31 cellular contexts compared by ENCODE assay signal in genomic region chr15:27885226-27885625, GRCh38.
"Had no signal": no experiment of that assay in that cellular context is flagged by ENCODE, and none has a peak within 500 bp of the region (broad histone marks: within the 10 kb centered on the region; RNA-seq: fewer than 3 reads in every experiment).

No MANE protein-coding gene starts in this region.

- H3K4me1 ChIP-seq: esophagus muscularis mucosa had no signal

- FAIRE-seq: astrocyte, colon, frontal cortex had no signal

- H3K27ac ChIP-seq: brain microvascular endothelial cell, esophagus muscularis mucosa, WERI-Rb-1 had no signal

- H3K27me3 ChIP-seq: brain microvascular endothelial cell, esophagus muscularis mucosa had no signal

- H3K4me3 ChIP-seq: esophagus muscularis mucosa had no signal

- ATAC-seq: activated CD4-positive, CD25-positive, alpha-beta regulatory T cell treated with anti-CD3 and anti-CD28 coated beads, Interleukin-2, amount 50 U/mL, for 24 hours; activated CD8-positive, alpha-beta T cell treated with anti-CD3 and anti-CD28 coated beads for 36 hours; activated naive CD4-positive, alpha-beta T cell treated with anti-CD3 and anti-CD28 coated beads, Interleukin-2, amount 50 U/mL, for 72 hours; activated T-cell treated with anti-CD3 and anti-CD28 coated beads, Interleukin-2, amount 50 U/mL, for 72 hours; effector memory CD8-positive, alpha-beta T cell; T-cell had no signal

- H3K36me3 ChIP-seq: brain microvascular endothelial cell, esophagus muscularis mucosa, WERI-Rb-1 had no signal

- DNase-seq: activated B cell treated with CpG ODN at 0.5 μM for 24 hours; activated CD4-positive, alpha-beta T cell treated with anti-CD3 and anti-CD28 coated beads for 48 hours; activated CD4-positive, alpha-beta T cell treated with anti-CD3 and anti-CD28 coated beads, Interleukin-2, amount 50 U/mL, for 1 hour; activated CD4-positive, alpha-beta T cell treated with anti-CD3 and anti-CD28 coated beads, Interleukin-2, amount 50 U/mL, for 48 hours; activated CD8-positive, alpha-beta memory T cell treated with anti-CD3 and anti-CD28 coated beads for 24 hours; activated CD8-positive, alpha-beta memory T cell treated with anti-CD3 and anti-CD28 coated beads, Interleukin-2, amount 50 U/mL, for 4 hours; activated CD8-positive, alpha-beta T cell treated with anti-CD3 and anti-CD28 coated beads for 36 hours; activated gamma-delta T cell; activated naive CD4-positive, alpha-beta T cell; activated naive CD4-positive, alpha-beta T cell treated with anti-CD3 and anti-CD28 coated beads, Interleukin-2, amount 10 ng/mL, durations not matched to agents 7 days and 5 days; activated T-cell treated with anti-CD3 and anti-CD28 coated beads, Interleukin-2, amount 50 U/mL, for 24 hours; activated T-cell treated with anti-CD3 and anti-CD28 coated beads, Interleukin-2, amount 50 U/mL, for 72 hours; amniotic stem cell; anterior cingulate cortex; brain microvascular endothelial cell; caudate nucleus; cortex of kidney; dermis blood vessel endothelial cell; effector CD4-positive, alpha-beta T cell; effector memory CD8-positive, alpha-beta T cell; head of caudate nucleus; SW 1271; T-cell; T-helper 9 cell; WERI-Rb-1 had no signal
